ENCODE assay signal across 8 cellular contexts in genomic region chr9:109918359-109919163, GRCh38.
DNase-seq lines count a peak whose midpoint lies in the region; ATAC-seq, FAIRE-seq and TF ChIP-seq lines count a peak whose summit lies in the region.
"Had no signal": no experiment of that assay in that cellular context is flagged by ENCODE, and none has a peak within 500 bp of the region (broad histone marks: within the 10 kb centered on the region; RNA-seq: fewer than 3 reads in every experiment).

No MANE protein-coding gene starts in this region.

- no peaks in the 10 kb centered on the region for H3K9me3 ChIP-seq in effector memory CD4-positive, alpha-beta T cell (ENCODE audit: control insufficient read depth, low read length)
- H3K9me3 ChIP-seq in thoracic aorta: no peaks in the 10 kb centered on the region
- no peaks in the 10 kb centered on the region for H3K9me3 ChIP-seq in right lobe of liver
- H3K9me3 ChIP-seq: SJSA1 had no signal

- intact Hi-C loops in right lobe of liver (cut with DNase I): loop anchor here in 1 of 2 donors (10.0 kb wide), 1 partner anchor 216 kb away; no protein-coding TSS in a partner anchor

- H3K4me3 ChIP-seq in effector memory CD4-positive, alpha-beta T cell (ENCODE audit: insufficient read depth, low read depth, low read length, poor library complexity, severe bottlenecking): peak overlapping the region; percentile 15
- H3K4me3 ChIP-seq in thoracic aorta (peak overlapping the region; percentile 27), right lobe of liver (no peak overlapping the region)
- H3K4me3 ChIP-seq: SJSA1 had no signal

- no peaks in the 10 kb centered on the region for H3K36me3 ChIP-seq in effector memory CD4-positive, alpha-beta T cell (ENCODE audit: control insufficient read depth, insufficient read depth, low read length)
- H3K36me3 ChIP-seq in thoracic aorta (no peaks in the 10 kb centered on the region), right lobe of liver (no peaks in the 10 kb centered on the region)
- H3K36me3 ChIP-seq: SJSA1 had no signal

- WGBS in right lobe of liver (ENCODE audit: insufficient coverage, low coverage, low lambda C conversion rate, missing lambda C conversion rate): 56% methylated on average over 9 of the region's 11 CpGs

- no peak overlapping the region for H3K27ac ChIP-seq in effector memory CD4-positive, alpha-beta T cell (ENCODE audit: insufficient read depth, low read length, poor library complexity, severe bottlenecking)
- H3K27ac ChIP-seq in thoracic aorta: no peak overlapping the region
- H3K27ac ChIP-seq in right lobe of liver: no peak overlapping the region
- H3K27ac ChIP-seq: SJSA1 had no signal

- H3K4me1 ChIP-seq in effector memory CD4-positive, alpha-beta T cell (ENCODE audit: control insufficient read depth, insufficient read depth, low read length, poor library complexity, severe bottlenecking): no peaks in the 10 kb centered on the region
- H3K4me1 ChIP-seq in thoracic aorta (ENCODE audit: control insufficient read depth in 1 of 2, low read depth in 2 of 2): peaks cover 15 to 19% of the 10 kb centered on the region in 2 donors
- H3K4me1 ChIP-seq in right lobe of liver: peaks cover 0 to 27% (median 12%) of the 10 kb centered on the region in 4 donors

- no peaks in the 10 kb centered on the region for H3K27me3 ChIP-seq in effector memory CD4-positive, alpha-beta T cell (replicated peaks; ENCODE audit: control insufficient read depth, insufficient read depth, low read length, poor library complexity, severe bottlenecking)
- H3K27me3 ChIP-seq in thoracic aorta (replicated peaks; ENCODE audit: insufficient read depth) (no peaks in the 10 kb centered on the region), right lobe of liver (no peaks in the 10 kb centered on the region)
- H3K27me3 ChIP-seq: SJSA1 had no signal

- peak; percentile 96 for FAIRE-seq in GM19239 (lab: Jason Lieb, UNC)

- no peak for TF ChIP-seq POLR2A in right lobe of liver (IDR thresholded peaks at IDR 0.05)

- TF ChIP-seq CTCF in thoracic aorta (IDR thresholded peaks at IDR 0.05) (no peak), right lobe of liver (IDR thresholded peaks at IDR 0.05) (no peak)

- DNase-seq in GM19239 (ENCODE audit: insufficient read length, low spot score) (no peak), NCI-H2227 (lab: John Stamatoyannopoulos, UW; ENCODE audit: unreplicated experiment) (peak; percentile 42), thoracic aorta (ENCODE audit: low spot score) (no peak), right lobe of liver (no peak), NCI-H226 (no peak)
- DNase-seq in effector memory CD4-positive, alpha-beta T cell: no peak

- peak; percentile 66 for ATAC-seq in HG03025 (IDR thresholded peaks at IDR 0.05; ENCODE audit: low FRiP score, unreplicated experiment)
- no peak for ATAC-seq in thoracic aorta (ENCODE audit: insufficient number of reproducible peaks, low FRiP score, low read depth)
- ATAC-seq in right lobe of liver: no peak

Comparison
In these comparisons a context has a peak if more than half of its experiments do, and no peak if none do; other contexts are left out.
1. H3K4me3 ChIP-seq: peak in effector memory CD4-positive, alpha-beta T cell (single experiment) and thoracic aorta (single experiment); none in right lobe of liver (0 of 3).